In the genomic region with DNA sequence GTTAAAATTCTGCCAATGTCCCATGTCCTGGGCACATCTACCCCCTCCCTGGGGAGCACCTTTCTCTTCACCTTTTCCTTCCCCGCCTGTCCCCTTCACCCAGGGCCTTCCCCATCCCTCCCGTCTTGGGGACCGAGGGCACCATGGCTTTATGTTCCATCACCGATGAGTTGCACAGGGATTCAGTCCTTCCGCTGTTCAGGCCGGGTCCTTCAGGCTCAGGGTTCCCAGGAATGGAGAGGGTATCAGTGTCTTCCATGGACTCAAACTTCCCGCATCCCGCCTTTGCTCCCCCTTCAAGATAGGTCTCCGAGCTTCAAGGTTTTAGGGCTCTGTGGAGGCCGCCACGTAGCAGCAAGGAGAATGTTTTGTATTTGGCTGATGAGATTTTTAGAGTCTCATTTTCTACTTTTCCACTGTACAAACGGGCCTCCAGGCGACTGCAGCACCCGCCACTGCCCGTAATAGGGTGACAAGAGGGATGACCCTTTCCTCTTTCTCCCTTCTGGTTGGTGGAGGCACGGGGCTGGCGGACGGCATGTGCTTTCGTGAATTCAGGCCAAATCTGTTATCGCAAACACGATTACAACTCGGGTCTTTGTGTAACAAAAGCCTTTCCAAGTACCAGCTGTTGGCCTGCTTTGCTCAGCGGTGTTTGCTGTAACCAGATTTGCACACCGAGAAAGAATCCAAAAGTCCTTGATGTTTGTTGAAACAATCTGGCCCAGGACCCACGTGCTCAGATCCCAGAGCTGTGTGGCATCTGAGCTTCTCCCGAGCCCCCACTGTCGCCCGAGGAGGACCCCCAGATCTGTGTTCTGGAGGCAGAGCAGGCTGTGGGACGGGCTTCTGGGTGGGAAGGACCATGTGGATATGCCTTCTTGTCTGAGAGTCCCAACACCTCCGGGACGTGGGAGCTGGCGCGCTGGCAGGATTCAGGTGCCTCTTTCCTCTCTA, we compare ENCODE assay signal across 7 cellular contexts.
DNase-seq lines count a peak whose midpoint lies in the region; ATAC-seq and TF ChIP-seq lines count a peak whose summit lies in the region.

No MANE protein-coding gene starts in this region.

- CTCF ChIA-PET in activated CD4-positive, alpha-beta memory T cell treated with anti-CD3 and anti-CD28 coated beads, Interleukin-2, amount 10 ng/mL, durations not matched to agents 7 days and 5 days (lab: Charles Lee) = interaction anchor here (1.2 to 3.5 kb wide), 11 partner anchors 12 to 64 kb away, joined by 3 to 33 read pairs (median 7); no protein-coding TSS in a partner anchor

- intact Hi-C loops in left cardiac atrium (cut with DNase I) = loop anchor here (10.0 kb wide), 1 partner anchor 48 kb away; no protein-coding TSS in a partner anchor

- H3K4me1 Mint-ChIP-seq in activated CD4-positive, alpha-beta memory T cell treated with anti-CD3 and anti-CD28 coated beads, Interleukin-2, amount 10 ng/mL, durations not matched to agents 7 days and 5 days = peaks cover 67% of the 10 kb centered on the region

- no peaks in the 10 kb centered on the region for H3K27me3 Mint-ChIP-seq in activated CD4-positive, alpha-beta memory T cell treated with anti-CD3 and anti-CD28 coated beads, Interleukin-2, amount 10 ng/mL, durations not matched to agents 7 days and 5 days

- H3K4me3 ChIP-seq in Loucy (ENCODE audit: low read length, poor library complexity, severe bottlenecking) (peak overlapping the region; percentile 100), smooth muscle cell (no peak overlapping the region)

- H3K79me2 ChIP-seq in Loucy (ENCODE audit: insufficient read depth, low read length) (peaks cover 95% of the 10 kb centered on the region), smooth muscle cell (ENCODE audit: low read depth) (peaks cover 86% of the 10 kb centered on the region)

- 82% methylated on average over 33 of the region's 33 CpGs for WGBS in smooth muscle cell (ENCODE audit: low lambda C conversion rate)

- peak overlapping the region; percentile 97 for H3K27ac Mint-ChIP-seq in activated CD4-positive, alpha-beta memory T cell treated with anti-CD3 and anti-CD28 coated beads, Interleukin-2, amount 10 ng/mL, durations not matched to agents 7 days and 5 days

- peak overlapping the region; percentile 99 for H3K4me3 Mint-ChIP-seq in activated CD4-positive, alpha-beta memory T cell treated with anti-CD3 and anti-CD28 coated beads, Interleukin-2, amount 10 ng/mL, durations not matched to agents 7 days and 5 days

- H3K9me3 Mint-ChIP-seq in activated CD4-positive, alpha-beta memory T cell treated with anti-CD3 and anti-CD28 coated beads, Interleukin-2, amount 10 ng/mL, durations not matched to agents 7 days and 5 days = no peaks in the 10 kb centered on the region

- TF ChIP-seq CTCF in Loucy (conservative IDR thresholded peaks at IDR 0.05; ENCODE audit: low read length) = no peak
- TF ChIP-seq CTCF in smooth muscle cell (IDR thresholded peaks at IDR 0.05; ENCODE audit: borderline replicate concordance, insufficient read depth, poor library complexity, severe bottlenecking) = no peak

- peaks cover 3% of the 10 kb centered on the region; the same call in 1 of the 2 replicates for H3K36me3 ChIP-seq in Loucy (ENCODE audit: insufficient read depth, low read length)
- no peaks in the 10 kb centered on the region for H3K36me3 ChIP-seq in smooth muscle cell (ENCODE audit: low read depth)

- no peak for DNase-seq in activated CD4-positive, alpha-beta memory T cell treated with anti-CD3 and anti-CD28 coated beads, Interleukin-2, amount 10 ng/mL, durations not matched to agents 7 days and 5 days
- DNase-seq in left cardiac atrium = peak; percentile 56
- DNase-seq in smooth muscle cell (lab: John Stamatoyannopoulos, UW; ENCODE audit: unreplicated experiment) = no peak
- DNase-seq in RKO (ENCODE audit: low spot score) = no peak
- DNase-seq in NCI-H345 (lab: John Stamatoyannopoulos, UW) = no peak
- DNase-seq in NCI-H146 treated with DMSO at 0.1 percent for 48 hours (lab: John Stamatoyannopoulos, UW; ENCODE audit: unreplicated experiment) = no peak

- H3K4me1 ChIP-seq in Loucy (ENCODE audit: insufficient read depth, low read length, poor library complexity, severe bottlenecking) (peaks cover 71% of the 10 kb centered on the region), smooth muscle cell (ENCODE audit: low read depth) (peaks cover 45% of the 10 kb centered on the region)

- H3K9me3 ChIP-seq in Loucy (ENCODE audit: insufficient read depth, low read depth, low read length) (no peaks in the 10 kb centered on the region), smooth muscle cell (replicated peaks; ENCODE audit: low read depth) (no peaks in the 10 kb centered on the region)

- no peak overlapping the region for H2AFZ ChIP-seq in Loucy (ENCODE audit: low read length)
- no peak overlapping the region for H2AFZ ChIP-seq in smooth muscle cell (ENCODE audit: low read depth)

- POLR2A ChIA-PET in activated CD4-positive, alpha-beta memory T cell treated with anti-CD3 and anti-CD28 coated beads, Interleukin-2, amount 10 ng/mL, durations not matched to agents 7 days and 5 days (lab: Charles Lee) = interaction anchor here (0.9 to 6.5 kb wide), 15 partner anchors 10 to 83 kb away, joined by 3 to 120 read pairs (median 4); no protein-coding TSS in a partner anchor

- ATAC-seq in left cardiac atrium = no peak

- H4K20me1 ChIP-seq in Loucy (ENCODE audit: insufficient read depth, low read length, poor library complexity, severe bottlenecking) (peaks cover 56% of the 10 kb centered on the region), smooth muscle cell (ENCODE audit: low read depth) (peaks cover 89% of the 10 kb centered on the region)

- H3K27me3 ChIP-seq in Loucy (ENCODE audit: insufficient read depth, low read length, poor library complexity, severe bottlenecking) = peaks cover 5% of the 10 kb centered on the region
- H3K27me3 ChIP-seq in smooth muscle cell (ENCODE audit: low read depth) = no peaks in the 10 kb centered on the region

- H3F3A ChIP-seq in Loucy (ENCODE audit: low read depth) = no peaks in the 10 kb centered on the region
- H3F3A ChIP-seq in smooth muscle cell (ENCODE audit: low read depth) = no peaks in the 10 kb centered on the region

- H3K36me3 Mint-ChIP-seq in activated CD4-positive, alpha-beta memory T cell treated with anti-CD3 and anti-CD28 coated beads, Interleukin-2, amount 10 ng/mL, durations not matched to agents 7 days and 5 days (ENCODE audit: low read depth) = peaks cover 51% of the 10 kb centered on the region

- H3K4me2 ChIP-seq in Loucy (ENCODE audit: low read depth, low read length, poor library complexity, severe bottlenecking) (peak overlapping the region; percentile 97), smooth muscle cell (no peak overlapping the region)

- H3K27ac ChIP-seq in smooth muscle cell (ENCODE audit: low read depth) = peak overlapping the region; percentile 81

- H3K9me2 ChIP-seq in Loucy (replicated peaks; ENCODE audit: low read depth, low read length) = no peaks in the 10 kb centered on the region

- H3K9ac ChIP-seq in Loucy (ENCODE audit: low read depth, low read length, poor library complexity, severe bottlenecking) (peak overlapping the region; percentile 98), smooth muscle cell (ENCODE audit: low read depth) (no peak overlapping the region)
